In the genomic region with DNA sequence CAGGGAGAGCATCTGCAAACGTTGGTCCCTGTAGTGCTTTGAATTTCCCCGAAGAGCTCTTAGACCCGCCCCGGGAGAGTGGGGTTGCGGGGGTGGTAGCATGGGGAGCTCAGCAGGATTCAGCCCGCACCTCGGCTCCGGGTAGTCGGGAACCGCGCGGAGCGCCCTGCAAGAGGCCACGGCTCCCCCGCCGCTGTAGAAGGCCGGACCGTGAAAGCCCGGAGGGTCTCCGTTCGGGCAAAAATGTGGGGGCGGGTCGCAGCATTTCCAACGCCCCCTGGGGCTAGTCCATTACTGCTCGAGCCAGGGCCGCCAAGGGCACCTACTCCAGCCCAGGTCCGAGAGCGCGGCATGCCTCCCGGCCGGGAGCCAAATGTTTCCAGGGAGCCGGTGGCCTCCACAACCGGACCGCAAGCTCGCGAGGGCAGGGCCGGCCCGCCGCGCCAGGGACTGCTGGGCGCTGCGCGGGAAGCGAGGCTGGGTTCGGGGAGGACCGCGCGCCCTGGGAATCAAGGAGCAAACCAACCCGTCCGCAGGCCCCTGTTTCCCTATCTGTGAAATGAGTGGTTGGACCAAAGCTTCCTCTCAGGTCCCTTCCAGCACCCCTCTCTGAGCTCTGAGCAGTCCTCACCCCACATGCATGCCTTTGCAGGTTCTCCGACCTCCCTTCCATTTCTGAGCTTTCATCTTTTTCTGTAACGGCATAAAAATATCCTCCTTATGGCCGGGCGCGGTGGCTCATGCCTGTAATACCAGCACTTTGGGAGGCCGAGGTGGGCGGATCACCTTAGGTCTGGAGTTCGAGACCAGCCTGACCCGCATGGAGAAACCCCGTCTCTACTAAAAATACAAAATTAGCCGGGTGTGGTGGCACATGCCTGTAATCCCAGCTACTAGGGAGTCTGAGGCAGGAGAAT, we compare ENCODE assay signal across 8 cellular contexts. TPM values are rescaled to one million over a fixed set of nuclear protein-coding genes. Genes with fewer than 3 reads are reported as not detected.
DNase-seq lines count a peak whose midpoint lies in the region; ATAC-seq and TF ChIP-seq lines count a peak whose summit lies in the region.

No MANE protein-coding gene starts in this region.

- H2AFZ ChIP-seq in PC-9: peak overlapping the region; percentile 98

- ATAC-seq in GM18868 (IDR thresholded peaks at IDR 0.05; ENCODE audit: unreplicated experiment) (peak; percentile 26), HG03095 (IDR thresholded peaks at IDR 0.05; ENCODE audit: unreplicated experiment) (peak; percentile 18), body of pancreas (peak; percentile 20), gastrocnemius medialis (peak; percentile 37 to 42)

- no peaks in the 10 kb centered on the region for H3K9me2 ChIP-seq in PC-9 (ENCODE audit: insufficient read depth)

- H3K4me3 ChIP-seq in A673 (ENCODE audit: low read depth, low read length, poor library complexity, severe bottlenecking) (peak overlapping the region; percentile 78), PC-9 (peak overlapping the region; percentile 92), body of pancreas (peak overlapping the region; percentile 54 to 72), iPS-15b (ENCODE audit: low read depth, low read length) (peak overlapping the region; percentile 78), gastrocnemius medialis (peak overlapping the region; percentile 77 to 99 (median 88))

- TF ChIP-seq POLR2A in body of pancreas (IDR thresholded peaks at IDR 0.05): no peak
- TF ChIP-seq POLR2A in gastrocnemius medialis (IDR thresholded peaks at IDR 0.05): no peak

- H3K9me3 ChIP-seq in A673 (ENCODE audit: low read depth, low read length, poor library complexity, severe bottlenecking): no peaks in the 10 kb centered on the region
- H3K9me3 ChIP-seq in PC-9 (ENCODE audit: insufficient read depth, low read depth): no peaks in the 10 kb centered on the region
- no peaks in the 10 kb centered on the region for H3K9me3 ChIP-seq in body of pancreas
- no peaks in the 10 kb centered on the region for H3K9me3 ChIP-seq in iPS-15b (ENCODE audit: control insufficient read depth, insufficient read depth, low read length)
- H3K9me3 ChIP-seq in gastrocnemius medialis: no peaks in the 10 kb centered on the region

- H3F3A ChIP-seq in PC-9 (ENCODE audit: insufficient read depth, low read depth): peaks cover 36% of the 10 kb centered on the region; the same call in 1 of the 2 replicates

- H4K20me1 ChIP-seq in PC-9 (ENCODE audit: insufficient read depth): 0 out of 2 replicates have a peak, but pooled peaks cover 12% of the 10 kb centered on the region

- H3K79me2 ChIP-seq in PC-9 (ENCODE audit: low read depth): peaks cover 46% of the 10 kb centered on the region

- H3K27me3 ChIP-seq in A673 (replicated peaks; ENCODE audit: insufficient read depth, low read depth, low read length, poor library complexity): no peaks in the 10 kb centered on the region
- H3K27me3 ChIP-seq in PC-9 (ENCODE audit: insufficient read depth, low read depth): no peaks in the 10 kb centered on the region
- H3K27me3 ChIP-seq in body of pancreas: no peaks in the 10 kb centered on the region
- H3K27me3 ChIP-seq in iPS-15b (ENCODE audit: control insufficient read depth, insufficient read depth, low read length): no peaks in the 10 kb centered on the region
- H3K27me3 ChIP-seq in gastrocnemius medialis: no peaks in the 10 kb centered on the region

- H3K27ac ChIP-seq in A673 (ENCODE audit: low read depth, low read length, poor library complexity, severe bottlenecking) (peak overlapping the region; percentile 67), PC-9 (peak overlapping the region; percentile 75; the same call in 1 of the 2 replicates), body of pancreas (peak overlapping the region; percentile 95 to 98 (median 96)), gastrocnemius medialis (peak overlapping the region; percentile 86 to 98 (median 89))

- H3K4me2 ChIP-seq in PC-9: peak overlapping the region; percentile 94

- H3K36me3 ChIP-seq in A673 (ENCODE audit: insufficient read depth, low read length, poor library complexity, severe bottlenecking) (no peaks in the 10 kb centered on the region), PC-9 (ENCODE audit: low read depth) (no peaks in the 10 kb centered on the region), body of pancreas (replicated peaks in 1 of 2; ENCODE audit: insufficient read depth in 1 of 2, low read depth in 2 of 2) (no peaks in the 10 kb centered on the region), iPS-15b (ENCODE audit: control insufficient read depth, insufficient read depth, low read length) (no peaks in the 10 kb centered on the region), gastrocnemius medialis (no peaks in the 10 kb centered on the region)

- intact Hi-C loops in A673 (cut with micrococcal nuclease; ENCODE audit: unreplicated experiment) (no loop called here), PC-9 (cut with micrococcal nuclease; ENCODE audit: unreplicated experiment) (loop anchor here (1.0 to 5.0 kb wide), 3 partner anchors 39 to 179 kb away; a partner anchor contains a TSS), body of pancreas (cut with DNase I) (no loop called here), gastrocnemius medialis (cut with DNase I; ENCODE audit: low total_unique reads) (loop anchor here (1.0 to 10.0 kb wide), 5 partner anchors 66 to 179 kb away; a partner anchor contains a TSS)

- POLR2A ChIA-PET in A673 (lab: Charles Lee; ENCODE audit: low non-redundant PET): no interaction called here
- POLR2A ChIA-PET in PC-9 (lab: Charles Lee; ENCODE audit: unreplicated experiment): interaction anchor here (0.6 to 0.9 kb wide), 8 partner anchors 10 to 460 kb away, joined by 3 to 7 read pairs (median 4); a partner anchor contains a TSS

- CTCF ChIA-PET in A673 (lab: Charles Lee): interaction anchor here (0.6 to 1.3 kb wide), 4 partner anchors 29 to 1066 kb away, joined by 3 to 4 read pairs (median 3); a partner anchor contains a TSS
- CTCF ChIA-PET in PC-9 (lab: Charles Lee): interaction anchor here (0.5 to 1.1 kb wide), 6 partner anchors 16 to 524 kb away, joined by 3 to 6 read pairs (median 4); no protein-coding TSS in a partner anchor

- WGBS in body of pancreas, 2 donors: 5 to 29% methylated on average over 10 to 54 of the region's 61 CpGs

- peak; percentile 46 for DNase-seq in A673 (ENCODE audit: low spot score)
- DNase-seq in PC-9: peak in 1 of 2 experiments; percentile 62
- peak; percentile 60 to 75 (median 65) for DNase-seq in body of pancreas
- peak; percentile 30 to 38 for DNase-seq in gastrocnemius medialis
- DNase-seq in NCI-H524 treated with DMSO at 0.1 percent for 48 hours (lab: John Stamatoyannopoulos, UW): no peak

- H3K4me1 ChIP-seq in A673 (ENCODE audit: insufficient read depth, low read length, poor library complexity, severe bottlenecking) (peaks cover 6% of the 10 kb centered on the region), PC-9 (replicated peaks; ENCODE audit: insufficient read depth) (peaks cover 49% of the 10 kb centered on the region), body of pancreas (peaks cover 63% of the 10 kb centered on the region), iPS-15b (ENCODE audit: control insufficient read depth, insufficient read depth, low read length) (peaks cover 14% of the 10 kb centered on the region), gastrocnemius medialis (peaks cover 36 to 41% of the 10 kb centered on the region in 2 donors)

- BruUV-seq in A673 (replicated peaks; lab: Mats Ljungman, UMichigan) (no TSS peak), PC-9 (replicated peaks; lab: Mats Ljungman, UMichigan) (no TSS peak)

- 0 out of 2 replicates have a peak, but pooled peaks have one; percentile 8 for TF ChIP-seq CTCF in A673 (conservative IDR thresholded peaks at IDR 0.05; ENCODE audit: low read depth, low read length)
- no peak; the same call in 1 of the 2 replicates for TF ChIP-seq CTCF in PC-9 (conservative IDR thresholded peaks at IDR 0.05)
- no peak for TF ChIP-seq CTCF in body of pancreas (IDR thresholded peaks at IDR 0.05)
- TF ChIP-seq CTCF in gastrocnemius medialis (IDR thresholded peaks at IDR 0.05 in 4 of 5, conservative IDR thresholded peaks at IDR 0.05 in 1 of 5): no peak

- in situ Hi-C loops in gastrocnemius medialis (cut with MboI; ENCODE audit: low sequenced_read_pairs in 4 of 4): no loop called here

- peak overlapping the region; percentile 87 for H3K9ac ChIP-seq in iPS-15b (ENCODE audit: low read depth, low read length)

RNA-seq across cellular contexts. Expression of a gene that starts 0.8 kb away (rescaled TPM):
- 25.3 and 31.2 TPM in 2 replicates for total RNA-seq in A673 (2021)
- 115 and 126 TPM in 2 replicates for total RNA-seq in PC-9 (2021)
- total RNA-seq in body of pancreas: 100 to 1,000 TPM; 129 to 217 TPM
- total RNA-seq in gastrocnemius medialis: 10 to 100 TPM in 2 of 4 donors, 1 to 10 TPM in 2; 6.3 to 19.5 (median 10.6) TPM

RNA-seq across cellular contexts. Expression of a gene that starts 6.0 kb away (rescaled TPM):
- 0.24 TPM in 1 of 2 replicates, not detected in the other for total RNA-seq in A673 (2021)
- not detected in 2 replicates for total RNA-seq in PC-9 (2021)
- total RNA-seq in body of pancreas: 100 to 1,000 TPM; 138 to 153 TPM
- total RNA-seq in gastrocnemius medialis: under 1 TPM in 1 of 4 donors, not detected in 3; 0.97 TPM

RNA-seq across cellular contexts. Expression of a gene that starts 41.1 kb away (rescaled TPM):
- 49.5 and 52.5 TPM in 2 replicates for total RNA-seq in A673 (2021)
- total RNA-seq in PC-9 (2021): 100 and 112 TPM in 2 replicates
- 10 to 100 TPM; 34.2 to 52.4 TPM for total RNA-seq in body of pancreas
- total RNA-seq in gastrocnemius medialis: 10 to 100 TPM; 31.9 to 50.3 (median 42.5) TPM

RNA-seq across cellular contexts. Expression of a gene that starts 58.1 kb away (rescaled TPM):
- total RNA-seq in A673 (2021) (not detected in 2 replicates), PC-9 (2021) (not detected in 2 replicates), body of pancreas (1 to 10 TPM in 1 of 2 donors, under 1 TPM in 1; 0.99 to 8.0 TPM), gastrocnemius medialis (under 1 TPM in 1 of 4 donors, not detected in 3; 0.20 TPM)

Comparison
In these comparisons a context has a peak if more than half of its experiments do, and no peak if none do; other contexts are left out.
1. RNA of a gene that starts 6.0 kb away (total RNA-seq): 138 to 153 TPM in body of pancreas; 0.97 TPM in gastrocnemius medialis, 0.24 TPM in A673 and not detected in PC-9; every median in the first group is over 10 times any median in the second.
2. intact Hi-C loops: an anchor here in PC-9 (1.0 to 5.0 kb wide) and gastrocnemius medialis (1.0 to 10.0 kb wide); none called in A673 and body of pancreas.
3. Peak in every context shown above with its lines, with median percentiles within 50 percentile points of each other: H3K27ac ChIP-seq, H3K4me3 ChIP-seq and ATAC-seq.